In the genomic region with DNA sequence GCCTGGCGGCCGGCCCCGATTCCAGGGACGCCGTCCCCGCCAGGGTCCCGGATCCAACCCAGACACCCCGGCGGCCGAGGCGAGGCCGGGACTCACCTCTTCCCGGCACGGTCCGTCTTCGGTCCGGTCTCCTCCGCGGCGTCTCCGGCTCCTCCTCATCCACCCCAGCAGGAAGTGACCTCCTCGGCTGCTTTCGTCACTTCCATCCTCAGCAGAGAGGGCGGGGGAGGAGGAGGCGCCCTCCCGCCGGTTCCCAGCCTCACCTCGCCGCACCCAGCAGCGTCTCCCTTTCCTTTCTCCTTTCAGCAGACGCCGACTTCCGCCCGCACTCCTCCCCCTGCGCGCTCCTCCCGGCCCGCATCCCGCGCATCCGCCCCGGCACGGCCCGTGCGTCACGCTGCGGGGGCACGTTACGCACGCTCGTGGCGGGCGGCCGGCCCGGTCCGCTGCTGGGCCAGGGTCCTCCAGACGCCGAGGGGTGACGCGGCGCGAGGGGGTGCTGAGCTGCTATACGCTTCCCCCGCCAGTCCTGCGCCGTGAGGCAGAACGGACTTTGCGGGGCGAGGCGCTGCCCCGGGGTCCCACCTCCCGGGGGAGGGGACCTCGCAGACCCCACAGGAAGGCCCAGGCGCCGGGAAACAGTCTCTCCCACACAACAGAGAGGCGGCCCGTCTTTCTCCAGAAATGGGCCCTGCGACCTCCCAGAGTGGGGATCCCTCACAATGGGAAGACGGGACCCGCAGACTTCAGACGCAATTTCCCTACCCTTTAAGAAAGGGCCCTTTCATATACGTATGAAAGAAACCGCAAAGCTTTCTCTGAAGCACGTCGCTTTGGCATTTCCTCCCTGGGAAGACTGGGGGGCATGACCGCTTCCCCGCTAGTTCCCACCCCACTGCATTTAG, we compare ENCODE assay signal across 8 cellular contexts. TPM values are rescaled to one million over a fixed set of nuclear protein-coding genes. Genes with fewer than 3 reads are reported as not detected.
A peak's percentile ranks its signal among the peaks of the same experiment; 100 is the strongest.
DNase-seq lines count a peak whose midpoint lies in the region; ATAC-seq lines count a peak whose summit lies in the region.

A gene (minus strand): TSS at position 176 of the 905 bp plus-strand sequence. CDS start 2,043 bp downstream, outside the sequence.

- H3K27me3 ChIP-seq in naive thymus-derived CD4-positive, alpha-beta T cell (ENCODE audit: control insufficient read depth in 2 of 2, insufficient read depth in 2 of 2, low read length in 2 of 2), result no peaks in the 10 kb centered on the region

- peaks cover 41 to 64% (median 57%) of the 10 kb centered on the region in 7 donors for H3K4me1 Mint-ChIP-seq in naive thymus-derived CD4-positive, alpha-beta T cell
- H3K4me1 Mint-ChIP-seq in stimulated activated memory B cell treated with anti-CD40 and anti-IgM and Interleukin-4, amounts not matched to agents 10 μg/mL and 1 μg/mL and 100 μg/mL, for 72 hours, result peaks cover 75% of the 10 kb centered on the region

- H3K4me1 ChIP-seq in naive thymus-derived CD4-positive, alpha-beta T cell (ENCODE audit: control insufficient read depth in 2 of 2, insufficient read depth in 2 of 2, low read length in 2 of 2), result peaks cover 42 to 47% of the 10 kb centered on the region in 2 donors

- H3K36me3 ChIP-seq in naive thymus-derived CD4-positive, alpha-beta T cell (ENCODE audit: control insufficient read depth in 2 of 3, insufficient read depth in 3 of 3, low read length in 3 of 3), result peaks cover 0 to 27% (median 10%) of the 10 kb centered on the region in 3 experiments

- H3K36me3 Mint-ChIP-seq in naive thymus-derived CD4-positive, alpha-beta T cell, result peaks cover 4 to 33% (median 13%) of the 10 kb centered on the region in 5 donors
- peaks cover 38% of the 10 kb centered on the region for H3K36me3 Mint-ChIP-seq in stimulated activated memory B cell treated with anti-CD40 and anti-IgM and Interleukin-4, amounts not matched to agents 10 μg/mL and 1 μg/mL and 100 μg/mL, for 72 hours

- no peaks in the 10 kb centered on the region for H3K9me3 ChIP-seq in naive thymus-derived CD4-positive, alpha-beta T cell (ENCODE audit: control insufficient read depth in 2 of 3, low read length in 3 of 3)

- H3K4me3 ChIP-seq in naive thymus-derived CD4-positive, alpha-beta T cell (ENCODE audit: low read length), result peak within 1 kb of the TSS; percentile 84

- H3K9me3 Mint-ChIP-seq in naive thymus-derived CD4-positive, alpha-beta T cell, result no peaks in the 10 kb centered on the region
- H3K9me3 Mint-ChIP-seq in stimulated activated memory B cell treated with anti-CD40 and anti-IgM and Interleukin-4, amounts not matched to agents 10 μg/mL and 1 μg/mL and 100 μg/mL, for 72 hours, result no peaks in the 10 kb centered on the region

- DNase-seq in DMS153 treated with DMSO at 0.1 percent for 48 hours (lab: John Stamatoyannopoulos, UW; ENCODE audit: unreplicated experiment), result peak; percentile 96
- peak; percentile 95 for DNase-seq in KBM-7
- DNase-seq in RKO (ENCODE audit: low spot score), result peak; percentile 90
- peak; percentile 82 for DNase-seq in activated T-helper 1 cell treated with Interleukin-2 at 50 U/mL for 16 hours (ENCODE audit: low read depth)
- DNase-seq in fibroblast of gingiva (ENCODE audit: low read depth), result peak; percentile 91
- peak; percentile 65 to 90 (median 87) for DNase-seq in naive thymus-derived CD4-positive, alpha-beta T cell

- H3K4me3 Mint-ChIP-seq in naive thymus-derived CD4-positive, alpha-beta T cell, result peak within 1 kb of the TSS; percentile 90 to 97 (median 95)
- H3K4me3 Mint-ChIP-seq in stimulated activated memory B cell treated with anti-CD40 and anti-IgM and Interleukin-4, amounts not matched to agents 10 μg/mL and 1 μg/mL and 100 μg/mL, for 72 hours, result peak within 1 kb of the TSS; percentile 96

- H3K27ac Mint-ChIP-seq in naive thymus-derived CD4-positive, alpha-beta T cell, result peak within 1 kb of the TSS; percentile 83 to 98 (median 95)
- peak within 1 kb of the TSS; percentile 94 for H3K27ac Mint-ChIP-seq in stimulated activated memory B cell treated with anti-CD40 and anti-IgM and Interleukin-4, amounts not matched to agents 10 μg/mL and 1 μg/mL and 100 μg/mL, for 72 hours

- CTCF ChIA-PET in naive thymus-derived CD4-positive, alpha-beta T cell (lab: Charles Lee), result interaction anchor here (8.0 kb wide), 1 partner anchor 18 kb away, joined by 37 read pairs; no protein-coding TSS in a partner anchor

- POLR2A ChIA-PET in naive thymus-derived CD4-positive, alpha-beta T cell (lab: Charles Lee), result interaction anchor here (0.7 to 1.3 kb wide), 4 partner anchors 9 to 387 kb away, joined by 3 read pairs; no protein-coding TSS in a partner anchor

- ATAC-seq in GM21619 (IDR thresholded peaks at IDR 0.05; ENCODE audit: unreplicated experiment), result peak; percentile 89
- ATAC-seq in naive thymus-derived CD4-positive, alpha-beta T cell, result peak; percentile 87
- peak; percentile 87 for ATAC-seq in stimulated activated memory B cell treated with anti-CD40 and anti-IgM and Interleukin-4, amounts not matched to agents 10 μg/mL and 1 μg/mL and 100 μg/mL, for 72 hours

- in situ Hi-C loops in KBM-7 (cut with MboI; ENCODE audit: low pct_unique_long_range_greater_than_20kb, low sequenced_read_pairs), result no loop called here

- intact Hi-C loops in naive thymus-derived CD4-positive, alpha-beta T cell (cut with micrococcal nuclease), result loop anchor here (1.0 to 10.0 kb wide), 9 partner anchors 9 to 1869 kb away; a partner anchor contains a TSS

- H3K27me3 Mint-ChIP-seq in naive thymus-derived CD4-positive, alpha-beta T cell, result no peaks in the 10 kb centered on the region
- H3K27me3 Mint-ChIP-seq in stimulated activated memory B cell treated with anti-CD40 and anti-IgM and Interleukin-4, amounts not matched to agents 10 μg/mL and 1 μg/mL and 100 μg/mL, for 72 hours, result no peaks in the 10 kb centered on the region

- peak within 1 kb of the TSS; percentile 96 for H3K27ac ChIP-seq in naive thymus-derived CD4-positive, alpha-beta T cell (ENCODE audit: low read depth, low read length)

RNA-seq across cellular contexts. Expression of the gene that starts here (rescaled TPM):
- total RNA-seq in naive thymus-derived CD4-positive, alpha-beta T cell, result 10 to 100 TPM; 31.5 to 72.4 (median 53.3) TPM
- 1 to 10 TPM; 4.5 to 5.7 TPM for polyA plus RNA-seq in naive thymus-derived CD4-positive, alpha-beta T cell

Comparison
In these comparisons a context has a peak if more than half of its experiments do, and no peak if none do; other contexts are left out.
1. Peak in every context shown above with its lines: DNase-seq, ATAC-seq, H3K4me3 ChIP-seq and H3K27ac ChIP-seq.